ENCODE assay signal across 8 cellular contexts in the genomic region with DNA sequence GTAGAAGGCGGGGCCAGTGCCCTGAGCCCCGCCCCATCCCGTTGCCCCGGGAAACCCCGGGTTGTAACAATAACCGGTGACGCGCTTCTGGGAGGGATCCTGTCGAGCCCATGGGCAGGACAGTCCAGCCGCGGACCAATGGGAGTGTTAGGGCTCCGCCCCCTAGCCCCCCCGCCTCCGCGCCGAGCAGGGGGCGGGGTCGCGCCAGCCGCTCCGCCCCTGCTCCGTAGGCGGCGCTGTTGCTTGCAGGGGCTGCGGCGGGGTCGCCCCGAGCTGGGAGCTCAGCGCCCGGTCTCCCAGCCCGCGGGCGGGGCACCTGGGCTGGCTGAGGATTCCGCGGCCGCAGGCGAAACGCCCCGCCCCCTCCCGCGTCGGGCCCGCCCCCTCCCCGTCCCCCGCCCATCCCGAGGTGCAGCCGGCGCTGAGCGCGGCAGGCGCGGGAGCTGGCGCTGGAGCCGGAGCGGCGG. TPM values are rescaled to one million over a fixed set of nuclear protein-coding genes. Genes with fewer than 3 reads are reported as not detected.
DNase-seq lines count a peak whose midpoint lies in the region; ATAC-seq, FAIRE-seq and TF ChIP-seq lines count a peak whose summit lies in the region.

A gene (plus strand): TSS at position 407 of the 467 bp plus-strand sequence.

- H3K27me3 ChIP-seq in astrocyte (ENCODE audit: insufficient read depth, low read length) (peaks cover 27% of the 10 kb centered on the region), right cardiac atrium (ENCODE audit: control insufficient read depth, insufficient read depth) (no peaks in the 10 kb centered on the region), psoas muscle (ENCODE audit: insufficient read depth in 3 of 3, low read length in 2 of 3) (no peaks in the 10 kb centered on the region)

- H3K9ac ChIP-seq in astrocyte (ENCODE audit: low read length): peak within 1 kb of the TSS; percentile 23

- peaks cover 24% of the 10 kb centered on the region for H3K4me1 Mint-ChIP-seq in astrocyte (ENCODE audit: low read depth, unreplicated experiment)

- H3K27me3 Mint-ChIP-seq in astrocyte (ENCODE audit: low read depth, unreplicated experiment): peaks cover 40% of the 10 kb centered on the region

- H4K20me1 ChIP-seq in astrocyte (ENCODE audit: insufficient read depth, low read length): peaks cover 4% of the 10 kb centered on the region

- FAIRE-seq in astrocyte (lab: Jason Lieb, UNC) (no peak), urothelium cell line (lab: Jason Lieb, UNC) (peak; percentile 94)

- no peaks in the 10 kb centered on the region for H3K9me3 Mint-ChIP-seq in astrocyte (ENCODE audit: unreplicated experiment)

- peaks cover 41% of the 10 kb centered on the region for H3K4me1 ChIP-seq in astrocyte (ENCODE audit: insufficient read depth, low read length)
- H3K4me1 ChIP-seq in right cardiac atrium (ENCODE audit: control insufficient read depth, insufficient read depth, low read length): peaks cover 6% of the 10 kb centered on the region
- H3K4me1 ChIP-seq in psoas muscle: peaks cover 47% of the 10 kb centered on the region

- H3K27ac Mint-ChIP-seq in astrocyte (ENCODE audit: unreplicated experiment): peak within 1 kb of the TSS; percentile 75

- peak; percentile 90 for ATAC-seq in HG02885 (IDR thresholded peaks at IDR 0.05; ENCODE audit: poor library complexity, unreplicated experiment)
- peak; percentile 96 for ATAC-seq in right cardiac atrium
- peak; percentile 85 to 92 (median 89) for ATAC-seq in psoas muscle

- H3K4me3 Mint-ChIP-seq in astrocyte (ENCODE audit: unreplicated experiment): peak within 1 kb of the TSS; percentile 79

- H2AFZ ChIP-seq in astrocyte (ENCODE audit: low read depth, low read length): peak within 1 kb of the TSS; percentile 41

- H3K27ac ChIP-seq in astrocyte (ENCODE audit: low read depth, low read length) (no peak within 1 kb of the TSS), right cardiac atrium (ENCODE audit: low read length) (no peak within 1 kb of the TSS), psoas muscle (peak within 1 kb of the TSS; percentile 58)

- H3K4me2 ChIP-seq in astrocyte (ENCODE audit: low read length): peak within 1 kb of the TSS; percentile 87

- DNase-seq in NCI-H146 treated with DMSO at 0.1 percent for 48 hours (lab: John Stamatoyannopoulos, UW; ENCODE audit: unreplicated experiment): peak; percentile 90
- peak; percentile 85 to 92 (median 91) for DNase-seq in T-helper 2 cell
- DNase-seq in astrocyte (ENCODE audit: low read depth): peak; percentile 86
- DNase-seq in right cardiac atrium: peak; percentile 99 to 100 (median 99)
- DNase-seq in psoas muscle: peak; percentile 99
- peak; percentile 100 for DNase-seq in urothelium cell line (ENCODE audit: low spot score)

- no peaks in the 10 kb centered on the region for H3K36me3 Mint-ChIP-seq in astrocyte (ENCODE audit: low read depth, unreplicated experiment)

- intact Hi-C loops in right cardiac atrium (cut with DNase I): no loop called here
- intact Hi-C loops in psoas muscle (cut with DNase I): loop anchor here (1.0 to 5.0 kb wide), 3 partner anchors 36 to 58 kb away; no protein-coding TSS in a partner anchor

- TF ChIP-seq CTCF in GM12875 (IDR thresholded peaks at IDR 0.05; ENCODE audit: borderline replicate concordance, insufficient read depth, low read depth, low read length) (peak; percentile 36; the same call in 1 of the 2 replicates), astrocyte (IDR thresholded peaks at IDR 0.05; ENCODE audit: insufficient read depth, low read depth, low read length) (no peak), psoas muscle (IDR thresholded peaks at IDR 0.05) (peak; percentile 66)

- WGBS in right cardiac atrium: 0% methylated on average over 56 of the region's 56 CpGs
- WGBS in psoas muscle, 3 donors: 0 to 1% (median 1%) methylated on average over 20 to 56 of the region's 56 CpGs

- H3K4me3 ChIP-seq in GM12875 (ENCODE audit: low read depth, low read length) (peak within 1 kb of the TSS; percentile 40), astrocyte (ENCODE audit: insufficient read depth, low read depth, low read length) (peak within 1 kb of the TSS; percentile 42), right cardiac atrium (ENCODE audit: low read length) (peak within 1 kb of the TSS; percentile 81), psoas muscle (peak within 1 kb of the TSS; percentile 87)

- no peaks in the 10 kb centered on the region for H3K9me3 ChIP-seq in astrocyte (ENCODE audit: insufficient read depth, low read depth, low read length)
- no peaks in the 10 kb centered on the region for H3K9me3 ChIP-seq in right cardiac atrium (ENCODE audit: control insufficient read depth, low read length)
- H3K9me3 ChIP-seq in psoas muscle: no peaks in the 10 kb centered on the region

- H3K36me3 ChIP-seq in astrocyte (ENCODE audit: insufficient read depth, low read length): no peaks in the 10 kb centered on the region
- no peaks in the 10 kb centered on the region for H3K36me3 ChIP-seq in psoas muscle (ENCODE audit: insufficient read depth in 1 of 2, low read depth in 1 of 2)

- H3K79me2 ChIP-seq in astrocyte (ENCODE audit: insufficient read depth, low read length): no peaks in the 10 kb centered on the region

RNA-seq across cellular contexts. Expression of the gene that starts here (rescaled TPM):
- total RNA-seq in astrocyte: 1.2 TPM in 2 replicates
- total RNA-seq in right cardiac atrium: 1 to 10 TPM; 1.9 to 7.0 (median 5.3) TPM
- 1.1 TPM for polyA plus RNA-seq in right cardiac atrium
- total RNA-seq in psoas muscle: 1 to 10 TPM in 3 of 4 donors, under 1 TPM in 1; 0.84 to 8.6 (median 3.3) TPM
- polyA plus RNA-seq in psoas muscle: under 1 TPM; 0.42 to 0.88 (median 0.44) TPM

Comparison
In these comparisons a context has a peak if more than half of its experiments do, and no peak if none do; other contexts are left out.
1. intact Hi-C loops: an anchor here in psoas muscle (1.0 to 5.0 kb wide); none called in right cardiac atrium.